In genomic region chr11:125401235-125401634, GRCh38 we compare ENCODE assay signal across 25 cellular contexts.
DNase-seq lines count a peak whose midpoint lies in the region; TF ChIP-seq lines count a peak whose summit lies in the region.
"Had no signal": no experiment of that assay in that cellular context is flagged by ENCODE, and none has a peak within 500 bp of the region (broad histone marks: within the 10 kb centered on the region; RNA-seq: fewer than 3 reads in every experiment).

No MANE protein-coding gene starts in this region.

- H3K27ac ChIP-seq in cingulate gyrus (ENCODE audit: low read depth, low read length): peak overlapping the region; percentile 65
- no peak overlapping the region for H3K27ac ChIP-seq in mesendoderm (ENCODE audit: low read depth, low read length)
- no peak overlapping the region for H3K27ac ChIP-seq in spleen
- no peak overlapping the region for H3K27ac ChIP-seq in endodermal cell (ENCODE audit: low read depth, low read length)
- H3K27ac ChIP-seq: 22Rv1, breast epithelium, SJSA1 had no signal

- peaks cover 3% of the 10 kb centered on the region for H3K4me1 ChIP-seq in mesendoderm (ENCODE audit: control insufficient read depth, low read depth, low read length)
- H3K4me1 ChIP-seq in spleen: peaks cover 0 to 9% (median 7%) of the 10 kb centered on the region in 6 donors
- peaks cover 11% of the 10 kb centered on the region for H3K4me1 ChIP-seq in endodermal cell (ENCODE audit: control insufficient read depth, insufficient read depth, low read length)
- H3K4me1 ChIP-seq: breast epithelium, SJSA1 had no signal

- no peak overlapping the region for H3K56ac ChIP-seq in mesendoderm (ENCODE audit: low read length)

- H2BK5ac ChIP-seq in mesendoderm (ENCODE audit: low read length): no peak overlapping the region

- no CpG with 5 or more reads among the region's 12 CpGs for WGBS in mesendoderm (ENCODE audit: extremely low coverage, insufficient coverage, low lambda C conversion rate)
- WGBS in spleen, 5 donors: 69 to 75% (median 72%) methylated on average over 12 of the region's 12 CpGs
- 76 to 86% methylated on average over 12 of the region's 12 CpGs for WGBS in endodermal cell (ENCODE audit: insufficient coverage in 1 of 2, insufficient read length in 1 of 2), 2 experiments

- H3K36me3 Mint-ChIP-seq in endodermal cell (ENCODE audit: low read depth): no peaks in the 10 kb centered on the region
- H3K36me3 Mint-ChIP-seq: naive B cell, T-cell had no signal

- no peaks in the 10 kb centered on the region for H3K9me3 Mint-ChIP-seq in endodermal cell
- H3K9me3 Mint-ChIP-seq: activated T-cell treated with anti-CD3 and anti-CD28 coated beads, Interleukin-2, amount 50 U/mL, for 4 hours; CD4-positive, alpha-beta T cell; naive B cell; stimulated activated naive CD8-positive, alpha-beta T cell treated with anti-CD3 and anti-CD28 coated beads, Interleukin-15, amount 100 ng/mL, for 72 hours; T-cell had no signal

- no peak overlapping the region for H3K4ac ChIP-seq in mesendoderm (ENCODE audit: low read depth, low read length)

- H2BK120ac ChIP-seq in mesendoderm (ENCODE audit: low read depth, low read length): no peak overlapping the region

- no peak for TF ChIP-seq POLR2A in spleen (IDR thresholded peaks at IDR 0.05)

- DNase-seq in NCI-H82 (lab: John Stamatoyannopoulos, UW) (peak; percentile 66), NCI-H82 treated with DMSO at 0.1 percent for 48 hours (lab: John Stamatoyannopoulos, UW; ENCODE audit: unreplicated experiment) (no peak), mesendoderm (peak; percentile 18), spleen (peak; percentile 59), endodermal cell (no peak), NOMO-1 treated with dmso at 0.1 percent for 144 hours (lab: John Stamatoyannopoulos, UW; ENCODE audit: unreplicated experiment) (no peak), NCI-H345 (lab: John Stamatoyannopoulos, UW) (no peak)
- DNase-seq: activated CD4-positive, alpha-beta T cell treated with anti-CD3 and anti-CD28 coated beads for 36 hours; activated naive CD4-positive, alpha-beta T cell treated with Interleukin-2 at 50 U/mL for 16 hours; activated T-cell treated with anti-CD3 and anti-CD28 coated beads, Interleukin-2, amount 50 U/mL, for 4 hours; CD4-positive, alpha-beta T cell; cortex of kidney; DMS153; GOT3; KG1; naive B cell; NCI-H1417 treated with DMSO at 0.1 percent for 48 hours; NCI-H510A treated with DMSO at 0.1 percent for 48 hours; stimulated activated naive CD8-positive, alpha-beta T cell treated with anti-CD3 and anti-CD28 coated beads, Interleukin-15, amount 100 ng/mL, for 72 hours; T-cell had no signal

- no peak overlapping the region for H3K4me2 ChIP-seq in mesendoderm (ENCODE audit: low read length)

- no peak overlapping the region for H2AK5ac ChIP-seq in mesendoderm (ENCODE audit: low read length)

- no peak for TF ChIP-seq CTCF in spleen (IDR thresholded peaks at IDR 0.05 in 8 of 11, conservative IDR thresholded peaks at IDR 0.05 in 3 of 11)
- TF ChIP-seq CTCF in endodermal cell (conservative IDR thresholded peaks at IDR 0.05): no peak

- no peak overlapping the region for H4K8ac ChIP-seq in mesendoderm (ENCODE audit: low read depth, low read length)

- H3K36me3 ChIP-seq in mesendoderm (ENCODE audit: control insufficient read depth, insufficient read depth, low read length) (no peaks in the 10 kb centered on the region), spleen (no peaks in the 10 kb centered on the region), endodermal cell (ENCODE audit: control insufficient read depth, insufficient read depth, low read length) (no peaks in the 10 kb centered on the region)
- H3K36me3 ChIP-seq: breast epithelium, SJSA1 had no signal

- H3K79me2 ChIP-seq in mesendoderm (ENCODE audit: control insufficient read depth, insufficient read depth, low read length): no peaks in the 10 kb centered on the region

- H3K18ac ChIP-seq in mesendoderm (ENCODE audit: low read length): no peak overlapping the region

- H3K9me3 ChIP-seq in spleen (no peaks in the 10 kb centered on the region), endodermal cell (ENCODE audit: control insufficient read depth, low read length) (no peaks in the 10 kb centered on the region)
- H3K9me3 ChIP-seq: breast epithelium, SJSA1, tibial nerve had no signal

- H3K4me3 Mint-ChIP-seq in endodermal cell: no peak overlapping the region
- H3K4me3 Mint-ChIP-seq: activated CD4-positive, alpha-beta T cell treated with anti-CD3 and anti-CD28 coated beads for 36 hours; activated T-cell treated with anti-CD3 and anti-CD28 coated beads, Interleukin-2, amount 50 U/mL, for 4 hours; CD4-positive, alpha-beta T cell; naive B cell; stimulated activated naive CD8-positive, alpha-beta T cell treated with anti-CD3 and anti-CD28 coated beads, Interleukin-15, amount 100 ng/mL, for 72 hours; T-cell had no signal

- H3K23ac ChIP-seq in mesendoderm (ENCODE audit: low read length): no peak overlapping the region

- H3K27me3 Mint-ChIP-seq in endodermal cell (ENCODE audit: insufficient read depth): peaks cover 37% of the 10 kb centered on the region

- no peaks in the 10 kb centered on the region for H3K79me1 ChIP-seq in mesendoderm (ENCODE audit: low read length)

- no peak overlapping the region for H3K27ac Mint-ChIP-seq in endodermal cell
- H3K27ac Mint-ChIP-seq: activated CD4-positive, alpha-beta T cell treated with anti-CD3 and anti-CD28 coated beads for 36 hours; CD4-positive, alpha-beta T cell; naive B cell; stimulated activated naive CD8-positive, alpha-beta T cell treated with anti-CD3 and anti-CD28 coated beads, Interleukin-15, amount 100 ng/mL, for 72 hours had no signal

- no peak overlapping the region for H3K9ac ChIP-seq in mesendoderm (ENCODE audit: low read length)
- no peak overlapping the region for H3K9ac ChIP-seq in endodermal cell (ENCODE audit: extremely low read depth, low read length, poor library complexity, severe bottlenecking)

- H3K4me3 ChIP-seq in mesendoderm (ENCODE audit: low read length): no peak overlapping the region
- no peak overlapping the region for H3K4me3 ChIP-seq in spleen
- H3K4me3 ChIP-seq in endodermal cell (ENCODE audit: low read length): no peak overlapping the region
- H3K4me3 ChIP-seq: breast epithelium, SJSA1, tibial nerve had no signal

- no peak overlapping the region for H2BK15ac ChIP-seq in mesendoderm (replicated peaks; ENCODE audit: low read depth)

- peaks cover 35% of the 10 kb centered on the region for H3K4me1 Mint-ChIP-seq in endodermal cell

- H4K5ac ChIP-seq in mesendoderm (ENCODE audit: low read length): no peak overlapping the region

- H3K27me3 ChIP-seq in mesendoderm (ENCODE audit: insufficient read depth, low read length, poor library complexity): no peaks in the 10 kb centered on the region
- H3K27me3 ChIP-seq in spleen (replicated peaks in 1 of 7): peaks cover 0 to 67% (median 8%) of the 10 kb centered on the region in 7 donors
- peaks cover 43% of the 10 kb centered on the region for H3K27me3 ChIP-seq in endodermal cell (ENCODE audit: control insufficient read depth, insufficient read depth, low read length, poor library complexity, severe bottlenecking)
- H3K27me3 ChIP-seq: SJSA1, tibial nerve had no signal

- intact Hi-C loops in spleen (cut with DNase I; ENCODE audit: low total_unique reads): no loop called here

Comparison
In these comparisons a context has a peak if more than half of its experiments do, and no peak if none do; other contexts are left out.
1. DNase-seq: peak in NCI-H82 (single experiment), mesendoderm (single experiment) and spleen (single experiment); none in NCI-H82 treated with DMSO at 0.1 percent for 48 hours (single experiment), endodermal cell (single experiment), NOMO-1 treated with dmso at 0.1 percent for 144 hours (single experiment) and NCI-H345 (single experiment).